Comparison of ENCODE assay signal across 8 cellular contexts in the genomic region with DNA sequence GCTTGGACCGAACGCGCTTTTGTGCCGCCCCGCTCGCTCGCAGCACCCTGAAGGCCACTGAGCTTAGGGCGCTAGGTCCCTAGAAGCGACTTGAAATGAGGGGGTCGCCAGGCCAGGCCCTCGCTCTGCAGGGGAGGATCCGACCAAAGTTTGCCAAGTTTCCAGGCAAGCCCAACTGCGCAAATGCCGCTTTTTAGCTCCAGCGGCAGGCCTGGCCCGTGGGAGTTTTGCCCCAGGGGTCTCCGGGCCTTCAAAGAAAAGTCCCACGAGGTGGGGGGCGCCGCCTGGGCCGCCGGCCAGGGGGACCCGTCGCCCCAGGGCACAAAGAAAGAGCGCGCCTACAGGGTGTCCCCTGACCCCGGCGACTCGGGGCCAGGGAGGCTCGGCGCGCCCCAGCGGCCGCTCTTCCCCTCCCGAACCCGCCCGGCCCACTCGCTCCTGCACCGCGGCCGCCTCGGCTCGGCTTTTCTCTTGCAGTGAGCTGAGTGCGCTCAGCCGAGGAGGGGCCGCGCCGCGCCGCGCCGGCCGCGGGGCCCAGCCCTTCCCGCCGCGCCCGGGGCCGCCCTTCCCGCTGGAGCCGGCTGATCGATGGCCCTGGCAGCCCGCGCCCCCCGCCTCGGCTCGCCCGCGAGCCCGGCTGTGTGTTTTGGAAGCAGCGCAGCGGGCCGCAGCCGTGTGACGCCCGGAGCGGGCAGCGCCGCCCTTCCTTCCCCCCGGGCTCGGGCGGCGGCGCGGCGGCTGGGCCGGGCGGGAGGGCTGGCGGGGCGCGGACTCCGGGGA.
DNase-seq lines count a peak whose midpoint lies in the region; TF ChIP-seq lines count a peak whose summit lies in the region.

No MANE protein-coding gene starts in this region.

- peak overlapping the region; percentile 50 for H3K4me3 ChIP-seq in HFF-Myc (replicated peaks; ENCODE audit: low read depth, low read length)
- H3K4me3 ChIP-seq in NB4 (ENCODE audit: low read depth, low read length), result peak overlapping the region; percentile 51

- H3K27ac ChIP-seq in angular gyrus (ENCODE audit: low read depth, low read length), result peak overlapping the region; percentile 91

- peak; percentile 28 for TF ChIP-seq POLR2A in NB4 (IDR thresholded peaks at IDR 0.05; ENCODE audit: extremely low read depth, insufficient read length)

- DNase-seq in SIG-M5 treated with dmso at 0.1 percent for 504 hours (lab: John Stamatoyannopoulos, UW; ENCODE audit: unreplicated experiment), result peak; percentile 74
- no peak for DNase-seq in SIG-M5 (lab: John Stamatoyannopoulos, UW)
- DNase-seq in HFF-Myc (ENCODE audit: extremely low read depth, low read depth), result no peak
- DNase-seq in NB4 (ENCODE audit: low read depth), result peak; percentile 85
- DNase-seq in iPS-NIHi7 (ENCODE audit: extremely low spot score), result peak; percentile 73
- DNase-seq in stimulated activated CD4-positive, alpha-beta T cell treated with anti-CD3 and anti-CD28 coated beads, Interleukin-4, amount 100 ng/mL, for 24 hours, result peak; percentile 59
- no peak for DNase-seq in middle frontal gyrus (ENCODE audit: extremely low spot score, low spot score)

- no peak for TF ChIP-seq CTCF in HFF-Myc (IDR thresholded peaks at IDR 0.05; ENCODE audit: low read depth, low read length, missing control alignments)
- no peak for TF ChIP-seq CTCF in NB4 (IDR thresholded peaks at IDR 0.05; ENCODE audit: low read depth, low read length)

Comparison
In these comparisons a context has a peak if more than half of its experiments do, and no peak if none do; other contexts are left out.
1. DNase-seq: peak in SIG-M5 treated with dmso at 0.1 percent for 504 hours (single experiment), NB4 (single experiment), iPS-NIHi7 (single experiment) and stimulated activated CD4-positive, alpha-beta T cell treated with anti-CD3 and anti-CD28 coated beads, Interleukin-4, amount 100 ng/mL, for 24 hours (single experiment); none in SIG-M5 (single experiment), HFF-Myc (single experiment) and middle frontal gyrus (single experiment).